ENCODE assay signal across 24 cellular contexts in the genomic region with DNA sequence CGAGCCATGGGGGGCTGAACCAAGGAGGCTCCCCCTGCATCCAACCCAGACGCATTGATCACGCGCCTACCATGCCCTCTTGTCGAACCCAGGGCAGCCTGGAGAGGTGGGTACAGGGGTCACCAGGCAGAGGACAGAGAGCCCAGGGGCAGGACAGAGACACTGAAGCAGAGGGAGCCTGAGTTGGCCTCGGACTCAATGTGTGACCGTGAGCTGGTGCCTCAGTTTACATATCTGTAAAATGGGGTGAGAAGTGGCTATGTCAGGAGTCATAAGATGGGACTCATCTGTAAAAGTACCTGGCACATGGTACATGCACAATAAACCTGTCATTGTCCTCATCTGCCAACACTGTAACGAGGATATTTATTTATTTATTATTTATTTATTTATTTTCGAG.
"Had no signal": no experiment of that assay in that cellular context is flagged by ENCODE, and none has a peak within 500 bp of the region (broad histone marks: within the 10 kb centered on the region; RNA-seq: fewer than 3 reads in every experiment).

No MANE protein-coding gene starts in this region.

- H3K27me3 Mint-ChIP-seq: activated CD4-positive, alpha-beta T cell treated with anti-CD3 and anti-CD28 coated beads for 36 hours; activated naive CD8-positive, alpha-beta T cell treated with anti-CD3 and anti-CD28 coated beads, Interleukin-2, amount 10 ng/mL, durations not matched to agents 7 days and 5 days; activated T-cell treated with anti-CD3 and anti-CD28 coated beads, Interleukin-2, amount 50 U/mL, for 24 hours; activated T-helper 17 cell treated with anti-CD3 and anti-CD28 coated beads, Interleukin-2, amount 50 U/mL, for 72 hours; naive thymus-derived CD4-positive, alpha-beta T cell had no signal

- H3K27ac ChIP-seq: cardiac muscle cell, epithelial cell of prostate, foreskin keratinocyte had no signal

- H3K27me3 ChIP-seq: cardiac muscle cell, foreskin keratinocyte, upper lobe of left lung had no signal

- H3K36me3 Mint-ChIP-seq: activated naive CD8-positive, alpha-beta T cell treated with anti-CD3 and anti-CD28 coated beads, Interleukin-2, amount 10 ng/mL, durations not matched to agents 7 days and 5 days; naive thymus-derived CD4-positive, alpha-beta T cell had no signal

- DNase-seq: activated B cell treated with CpG ODN at 0.5 μM for 24 hours; activated CD4-positive, alpha-beta T cell treated with anti-CD3 and anti-CD28 coated beads for 36 hours; activated CD4-positive, alpha-beta T cell treated with anti-CD3 and anti-CD28 coated beads, Interleukin-2, amount 50 U/mL, for 4 hours; activated CD8-positive, alpha-beta memory T cell treated with anti-CD3 and anti-CD28 coated beads for 24 hours; activated CD8-positive, alpha-beta memory T cell treated with anti-CD3 and anti-CD28 coated beads, Interleukin-2, amount 50 U/mL, for 4 hours; activated naive CD8-positive, alpha-beta T cell treated with anti-CD3 and anti-CD28 coated beads, Interleukin-2, amount 10 ng/mL, durations not matched to agents 7 days and 5 days; activated T-cell treated with anti-CD3 and anti-CD28 coated beads, Interleukin-2, amount 50 U/mL, for 24 hours; amygdala; cortex of kidney; foreskin keratinocyte; kidney; lower lobe of right lung; naive thymus-derived CD4-positive, alpha-beta T cell; spleen; stimulated activated CD4-positive, alpha-beta T cell treated with anti-CD3 and anti-CD28 coated beads, Interleukin-4, amount 100 ng/mL, for 1 hour; stimulated activated naive CD4-positive, alpha-beta T cell; T-helper 9 cell; upper lobe of left lung had no signal

- ATAC-seq: activated CD4-positive, alpha-beta T cell treated with anti-CD3 and anti-CD28 coated beads for 36 hours; activated T-helper 17 cell treated with anti-CD3 and anti-CD28 coated beads, Interleukin-2, amount 50 U/mL, for 72 hours; foreskin keratinocyte; left lobe of liver; lower lobe of right lung; naive thymus-derived CD4-positive, alpha-beta T cell had no signal

- H3K4me1 ChIP-seq: foreskin keratinocyte had no signal

- H3K9me3 ChIP-seq: lower lobe of right lung, spleen, thoracic aorta, upper lobe of left lung had no signal

- H3K4me3 Mint-ChIP-seq: activated B cell treated with CpG ODN at 0.5 μM for 24 hours; activated CD4-positive, alpha-beta T cell treated with anti-CD3 and anti-CD28 coated beads for 36 hours; activated naive CD8-positive, alpha-beta T cell treated with anti-CD3 and anti-CD28 coated beads, Interleukin-2, amount 10 ng/mL, durations not matched to agents 7 days and 5 days; activated T-cell treated with anti-CD3 and anti-CD28 coated beads, Interleukin-2, amount 50 U/mL, for 24 hours; activated T-helper 17 cell treated with anti-CD3 and anti-CD28 coated beads, Interleukin-2, amount 50 U/mL, for 72 hours; neural crest cell had no signal

- H3K4me3 ChIP-seq: cardiac muscle cell, lower lobe of right lung, spleen, thoracic aorta, upper lobe of left lung had no signal

- H3K36me3 ChIP-seq: cardiac muscle cell, lower lobe of right lung, spleen, thoracic aorta, upper lobe of left lung had no signal

- H3K4me1 Mint-ChIP-seq: neural crest cell had no signal

- H3K27ac Mint-ChIP-seq: activated B cell treated with CpG ODN at 0.5 μM for 24 hours; activated CD4-positive, alpha-beta T cell treated with anti-CD3 and anti-CD28 coated beads for 36 hours; activated naive CD8-positive, alpha-beta T cell treated with anti-CD3 and anti-CD28 coated beads, Interleukin-2, amount 10 ng/mL, durations not matched to agents 7 days and 5 days; activated T-cell treated with anti-CD3 and anti-CD28 coated beads, Interleukin-2, amount 50 U/mL, for 24 hours; activated T-helper 17 cell treated with anti-CD3 and anti-CD28 coated beads, Interleukin-2, amount 50 U/mL, for 72 hours; naive thymus-derived CD4-positive, alpha-beta T cell had no signal

- H3K9me3 Mint-ChIP-seq: activated B cell treated with CpG ODN at 0.5 μM for 24 hours; activated naive CD8-positive, alpha-beta T cell treated with anti-CD3 and anti-CD28 coated beads, Interleukin-2, amount 10 ng/mL, durations not matched to agents 7 days and 5 days; activated T-cell treated with anti-CD3 and anti-CD28 coated beads, Interleukin-2, amount 50 U/mL, for 24 hours; activated T-helper 17 cell treated with anti-CD3 and anti-CD28 coated beads, Interleukin-2, amount 50 U/mL, for 72 hours; naive thymus-derived CD4-positive, alpha-beta T cell; neural crest cell had no signal
